10 cellular contexts compared by ENCODE assay signal in the genomic region with DNA sequence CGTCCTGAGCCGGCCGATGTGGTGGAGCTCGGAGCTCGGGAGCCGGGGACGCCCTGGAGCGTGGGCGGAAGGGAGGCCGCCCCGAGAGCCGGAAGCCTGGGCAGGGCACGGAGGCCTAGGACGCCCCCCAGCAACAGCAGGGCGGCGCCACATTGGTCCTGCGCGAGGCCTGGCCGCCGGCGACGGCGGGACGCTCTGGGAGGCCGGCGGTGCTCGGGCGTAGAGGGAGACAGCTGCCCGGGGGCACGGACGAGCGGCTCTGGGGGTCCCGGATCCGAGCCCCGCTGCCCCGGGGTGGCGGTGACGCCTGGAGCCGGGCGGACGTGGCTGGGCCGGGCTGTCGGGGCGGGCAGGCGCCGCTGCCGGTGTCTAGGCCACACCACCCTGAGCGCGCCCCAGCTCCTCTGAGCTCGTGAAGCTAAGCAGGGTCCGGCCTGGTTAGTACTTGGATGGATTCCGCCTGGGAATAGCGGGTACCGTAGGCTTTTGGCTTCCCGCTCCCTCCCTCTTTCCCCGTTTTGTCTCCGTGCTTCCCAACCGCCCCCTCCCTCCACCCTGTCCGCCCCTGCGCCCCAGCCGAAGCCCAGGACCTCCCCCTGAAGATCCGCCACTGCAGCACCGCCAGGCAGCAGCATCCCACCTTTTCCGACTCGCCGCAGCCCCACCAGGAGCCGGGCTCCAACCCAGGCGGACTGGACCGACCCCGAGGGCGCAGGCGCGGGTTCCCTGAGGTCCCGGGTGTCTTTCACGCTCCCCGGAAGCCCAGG. TPM values are rescaled to one million over a fixed set of nuclear protein-coding genes. Genes with fewer than 3 reads are reported as not detected.
DNase-seq lines count a peak whose midpoint lies in the region; ATAC-seq and TF ChIP-seq lines count a peak whose summit lies in the region.
"Had no signal": no experiment of that assay in that cellular context is flagged by ENCODE, and none has a peak within 500 bp of the region (broad histone marks: within the 10 kb centered on the region; RNA-seq: fewer than 3 reads in every experiment).

No MANE protein-coding gene starts in this region.

- no peak for ATAC-seq in HG03439 (IDR thresholded peaks at IDR 0.05; ENCODE audit: unreplicated experiment)

- TF ChIP-seq POLR2A in esophagus muscularis mucosa (IDR thresholded peaks at IDR 0.05; ENCODE audit: low read depth) (no peak), sigmoid colon (IDR thresholded peaks at IDR 0.05) (no peak)

- no peaks in the 10 kb centered on the region for H3K9me3 ChIP-seq in esophagus muscularis mucosa
- H3K9me3 ChIP-seq in sigmoid colon: no peaks in the 10 kb centered on the region

- WGBS in esophagus muscularis mucosa: 3% methylated on average over 30 of the region's 76 CpGs
- WGBS in sigmoid colon, 2 donors: 10 to 15% methylated on average over 76 of the region's 76 CpGs

- in situ Hi-C loops in GM13976 (cut with MboI; ENCODE audit: low sequenced_read_pairs, unreplicated experiment): no loop called here

- TF ChIP-seq CTCF in GM13976 (IDR thresholded peaks at IDR 0.05; ENCODE audit: borderline replicate concordance, control extremely low read depth, extremely low read depth, insufficient read depth, missing control alignments) (no peak), esophagus muscularis mucosa (IDR thresholded peaks at IDR 0.05) (no peak), sigmoid colon (IDR thresholded peaks at IDR 0.05) (no peak)

- H3K27ac ChIP-seq in esophagus muscularis mucosa (replicated peaks in 1 of 4) (no peak overlapping the region), sigmoid colon (no peak overlapping the region)

- peaks cover 4 to 52% (median 39%) of the 10 kb centered on the region in 4 donors for H3K4me1 ChIP-seq in esophagus muscularis mucosa
- H3K4me1 ChIP-seq in sigmoid colon: peaks cover 0 to 36% (median 22%) of the 10 kb centered on the region in 4 donors

- no peak for TF ChIP-seq EP300 in esophagus muscularis mucosa (IDR thresholded peaks at IDR 0.05)
- no peak for TF ChIP-seq EP300 in sigmoid colon (IDR thresholded peaks at IDR 0.05)

- peak; percentile 21 for DNase-seq in GM13976 (ENCODE audit: low spot score)
- DNase-seq in HT1080 (ENCODE audit: low read depth): peak; percentile 61
- no peak for DNase-seq in esophagus muscularis mucosa (ENCODE audit: extremely low spot score)
- no peak for DNase-seq in sigmoid colon
- no peak for DNase-seq in DMS 273 treated with DMSO at 0.1 percent for 48 hours (lab: John Stamatoyannopoulos, UW)
- no peak for DNase-seq in effector CD8-positive, alpha-beta T cell (lab: John Stamatoyannopoulos, UW)
- no peak for DNase-seq in OCI-M1 (lab: John Stamatoyannopoulos, UW)
- DNase-seq: stimulated activated CD4-positive, alpha-beta T cell treated with anti-CD3 and anti-CD28 coated beads, Interleukin-2, amount 100 ng/mL, for 48 hours had no signal

- intact Hi-C loops in esophagus muscularis mucosa (cut with DNase I): no loop called here
- intact Hi-C loops in sigmoid colon (cut with DNase I): no loop called here

- H3K4me3 ChIP-seq in esophagus muscularis mucosa: peak overlapping the region; percentile 17 to 37 (median 31)
- peak overlapping the region in 3 of 4 donors; percentile 9 to 35 (median 25) for H3K4me3 ChIP-seq in sigmoid colon

- peaks cover 0 to 82% (median 40%) of the 10 kb centered on the region in 4 donors for H3K27me3 ChIP-seq in esophagus muscularis mucosa
- peaks cover 28 to 90% (median 52%) of the 10 kb centered on the region in 3 donors for H3K27me3 ChIP-seq in sigmoid colon

- H3K36me3 ChIP-seq in esophagus muscularis mucosa (no peaks in the 10 kb centered on the region), sigmoid colon (no peaks in the 10 kb centered on the region)

RNA-seq across cellular contexts. Expression of a gene that starts 12.1 kb away (rescaled TPM):
- 1.4 and 1.7 TPM in 2 replicates for total RNA-seq in HT1080 (2014; rRNA removed; shearing (Covaris generic))
- polyA plus RNA-seq in HT1080 (2015; cell fraction: cytosol; rRNA removed): 1.3 and 1.4 TPM in 2 replicates
- polyA plus RNA-seq in HT1080 (2015; cell fraction: nucleus; rRNA removed): 0.82 and 1.5 TPM in 2 replicates
- total RNA-seq in esophagus muscularis mucosa (not detected), sigmoid colon (not detected)
- not detected for polyA plus RNA-seq in sigmoid colon

RNA-seq across cellular contexts. Expression of a gene that starts 49.3 kb away (rescaled TPM):
- total RNA-seq in HT1080 (2014; rRNA removed; shearing (Covaris generic)): not detected in 2 replicates
- not detected in 2 replicates for polyA plus RNA-seq in HT1080 (2015; cell fraction: cytosol; rRNA removed)
- polyA plus RNA-seq in HT1080 (2015; cell fraction: nucleus; rRNA removed): not detected in 2 replicates
- total RNA-seq in esophagus muscularis mucosa (not detected), sigmoid colon (not detected)
- not detected for polyA plus RNA-seq in sigmoid colon
- total RNA-seq: M059J had no signal

Comparison
In these comparisons a context has a peak if more than half of its experiments do, and no peak if none do; other contexts are left out.
1. DNase-seq: peak in GM13976 (single experiment) and HT1080 (single experiment); none in esophagus muscularis mucosa (single experiment), sigmoid colon (single experiment), DMS 273 treated with DMSO at 0.1 percent for 48 hours (single experiment), effector CD8-positive, alpha-beta T cell (single experiment) and OCI-M1 (single experiment).